In genomic region chr10:72032409-72033162, GRCh38 we compare ENCODE assay signal across 2 cellular contexts. TPM values are rescaled to one million over a fixed set of nuclear protein-coding genes. Genes with fewer than 3 reads are reported as not detected.
"Had no signal": no experiment of that assay in that cellular context is flagged by ENCODE, and none has a peak within 500 bp of the region (broad histone marks: within the 10 kb centered on the region; RNA-seq: fewer than 3 reads in every experiment).

No MANE protein-coding gene starts in this region.

RNA-seq across cellular contexts. Expression of gene SPOCK2, which starts 55.8 kb away (rescaled TPM):
- total RNA-seq: IMR-90, M059J had no signal
